ENCODE assay signal across 1 cellular context in the genomic region with DNA sequence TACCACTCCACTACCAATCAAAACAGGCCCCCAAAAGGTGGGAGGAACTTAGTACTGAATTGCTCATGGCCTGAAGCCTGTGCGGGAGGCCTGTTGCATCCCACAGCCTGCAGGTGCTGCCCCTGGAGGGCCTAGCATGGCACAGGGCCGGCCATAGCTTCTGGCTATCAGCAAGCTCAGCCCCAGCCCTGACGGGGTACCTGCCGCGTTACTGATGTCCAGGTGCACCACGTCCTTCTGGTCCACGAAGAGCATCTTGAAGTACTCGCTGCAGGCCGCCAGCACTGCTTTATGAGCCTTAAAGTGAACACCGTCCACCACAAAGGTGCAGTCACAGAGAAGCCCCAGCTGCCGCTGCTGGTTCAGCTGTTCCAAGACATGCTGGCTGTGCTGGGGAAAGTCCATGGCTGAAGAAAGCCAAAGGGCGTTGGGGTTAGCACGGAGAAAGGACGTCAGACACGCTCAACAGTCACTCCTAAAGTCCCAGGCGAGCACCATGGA.
TF ChIP-seq lines count a peak whose summit lies in the region.

No MANE protein-coding gene starts in this region.

TF ChIP-seq in K562, 482 proteins besides CTCF, POLR2A, EP300 and RAD21:
- TF ChIP-seq POLR2G (IDR thresholded peaks at IDR 0.05; ENCODE audit: low read depth, low read length) (0 out of 2 replicates have a peak, but pooled peaks have one; percentile 40), ELF1 (tag; IDR thresholded peaks at IDR 0.05) (no peak), ETV6 (IDR thresholded peaks at IDR 0.05; ENCODE audit: borderline replicate concordance in 1 of 2, low read depth in 2 of 2, low read length in 1 of 2) (no peak), ETV6 (CRISPR knock-in tag; IDR thresholded peaks at IDR 0.05; ENCODE audit: borderline replicate concordance) (no peak), RBFOX2 (IDR thresholded peaks at IDR 0.05; ENCODE audit: low read depth, low read length) (0 out of 2 replicates have a peak, but pooled peaks have one; percentile 1), FOXA3 (CRISPR knock-in tag; conservative IDR thresholded peaks at IDR 0.05 in 1 of 2, IDR thresholded peaks at IDR 0.05 in 1 of 2) (peak in 1 of 2 experiments; percentile 24; a peak in 1 of 4 replicates)
- TF ChIP-seq, protein P1, sequence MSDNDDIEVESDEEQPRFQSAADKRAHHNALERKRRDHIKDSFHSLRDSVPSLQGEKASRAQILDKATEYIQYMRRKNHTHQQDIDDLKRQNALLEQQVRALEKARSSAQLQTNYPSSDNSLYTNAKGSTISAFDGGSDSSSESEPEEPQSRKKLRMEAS (CRISPR knock-in tag; IDR thresholded peaks at IDR 0.05), result peak; percentile 30; the same call in 1 of the 2 replicates
- TF ChIP-seq, protein P2, sequence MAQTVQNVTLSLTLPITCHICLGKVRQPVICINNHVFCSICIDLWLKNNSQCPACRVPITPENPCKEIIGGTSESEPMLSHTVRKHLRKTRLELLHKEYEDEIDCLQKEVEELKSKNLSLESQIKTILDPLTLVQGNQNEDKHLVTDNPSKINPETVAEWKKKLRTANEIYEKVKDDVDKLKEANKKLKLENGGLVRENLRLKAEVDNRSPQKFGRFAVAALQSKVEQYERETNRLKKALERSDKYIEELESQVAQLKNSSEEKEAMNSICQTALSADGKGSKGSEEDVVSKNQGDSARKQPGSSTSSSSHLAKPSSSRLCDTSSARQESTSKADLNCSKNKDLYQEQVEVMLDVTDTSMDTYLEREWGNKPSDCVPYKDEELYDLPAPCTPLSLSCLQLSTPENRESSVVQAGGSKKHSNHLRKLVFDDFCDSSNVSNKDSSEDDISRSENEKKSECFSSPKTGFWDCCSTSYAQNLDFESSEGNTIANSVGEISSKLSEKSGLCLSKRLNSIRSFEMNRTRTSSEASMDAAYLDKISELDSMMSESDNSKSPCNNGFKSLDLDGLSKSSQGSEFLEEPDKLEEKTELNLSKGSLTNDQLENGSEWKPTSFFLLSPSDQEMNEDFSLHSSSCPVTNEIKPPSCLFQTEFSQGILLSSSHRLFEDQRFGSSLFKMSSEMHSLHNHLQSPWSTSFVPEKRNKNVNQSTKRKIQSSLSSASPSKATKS (CRISPR knock-in tag; IDR thresholded peaks at IDR 0.05), result no peak
- TF ChIP-seq, protein P3, sequence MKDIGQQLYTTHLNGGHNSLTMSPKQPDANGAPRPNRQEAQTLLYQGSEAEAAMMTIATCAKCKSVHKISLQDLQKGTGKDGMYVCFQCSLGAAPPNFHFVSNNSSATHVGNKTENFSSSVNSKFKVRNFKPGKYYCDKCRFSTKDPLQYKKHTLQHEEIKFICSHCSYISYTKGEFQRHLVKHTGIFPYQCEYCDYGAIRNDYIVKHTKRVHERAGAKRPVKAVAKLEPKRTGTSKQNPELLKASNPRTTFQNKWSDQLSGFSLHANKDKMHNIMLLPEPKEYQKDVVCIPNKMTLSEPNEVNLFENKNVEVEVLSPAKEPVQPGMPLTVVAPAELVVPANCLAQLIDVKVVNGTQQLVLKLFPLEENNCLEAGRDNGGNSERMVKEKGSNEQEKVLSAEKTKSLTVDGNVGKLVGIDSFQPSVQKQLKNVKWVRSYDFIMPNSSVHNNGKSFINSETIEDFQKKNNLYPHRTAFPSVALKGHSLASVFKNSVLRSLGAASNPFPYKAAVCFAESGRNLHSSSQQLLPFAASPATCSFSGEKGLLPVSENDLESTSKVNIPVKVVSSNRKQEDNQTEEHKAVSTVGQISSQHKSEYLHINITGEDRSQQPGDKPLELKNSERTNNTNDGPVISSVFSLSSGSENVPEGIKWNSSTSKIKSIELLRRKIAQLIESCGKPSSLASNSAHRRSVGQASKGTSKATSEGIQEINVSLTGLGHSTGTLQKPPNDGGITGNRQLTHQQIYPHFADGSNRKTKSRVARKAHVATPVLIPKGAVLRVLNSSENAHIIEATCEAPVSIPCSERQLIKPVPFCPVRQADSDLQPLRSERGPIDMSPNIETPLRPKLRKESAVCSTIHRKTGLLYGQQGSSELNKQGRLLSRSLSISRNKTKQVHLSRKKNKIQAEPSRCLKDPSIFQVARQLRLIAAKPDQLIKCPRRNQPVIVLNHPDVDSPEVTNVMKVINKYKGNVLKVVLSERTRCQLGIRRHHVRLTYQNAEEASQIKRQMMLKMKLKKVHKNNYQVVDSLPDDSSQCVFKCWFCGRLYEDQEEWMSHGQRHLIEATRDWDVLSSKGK (CRISPR knock-in tag; IDR thresholded peaks at IDR 0.05), result no peak
- TF ChIP-seq, protein P4, sequence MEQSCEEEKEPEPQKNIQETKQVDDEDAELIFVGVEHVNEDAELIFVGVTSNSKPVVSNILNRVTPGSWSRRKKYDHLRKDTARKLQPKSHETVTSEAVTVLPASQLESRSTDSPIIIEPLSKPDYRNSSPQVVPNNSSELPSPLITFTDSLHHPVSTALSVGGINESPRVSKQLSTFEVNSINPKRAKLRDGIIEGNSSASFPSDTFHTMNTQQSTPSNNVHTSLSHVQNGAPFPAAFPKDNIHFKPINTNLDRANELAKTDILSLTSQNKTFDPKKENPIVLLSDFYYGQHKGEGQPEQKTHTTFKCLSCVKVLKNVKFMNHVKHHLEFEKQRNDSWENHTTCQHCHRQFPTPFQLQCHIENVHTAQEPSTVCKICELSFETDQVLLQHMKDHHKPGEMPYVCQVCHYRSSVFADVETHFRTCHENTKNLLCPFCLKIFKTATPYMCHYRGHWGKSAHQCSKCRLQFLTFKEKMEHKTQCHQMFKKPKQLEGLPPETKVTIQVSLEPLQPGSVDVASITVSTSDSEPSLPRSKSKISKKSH (CRISPR knock-in tag; IDR thresholded peaks at IDR 0.05), result no peak
- TF ChIP-seq, protein P5, sequence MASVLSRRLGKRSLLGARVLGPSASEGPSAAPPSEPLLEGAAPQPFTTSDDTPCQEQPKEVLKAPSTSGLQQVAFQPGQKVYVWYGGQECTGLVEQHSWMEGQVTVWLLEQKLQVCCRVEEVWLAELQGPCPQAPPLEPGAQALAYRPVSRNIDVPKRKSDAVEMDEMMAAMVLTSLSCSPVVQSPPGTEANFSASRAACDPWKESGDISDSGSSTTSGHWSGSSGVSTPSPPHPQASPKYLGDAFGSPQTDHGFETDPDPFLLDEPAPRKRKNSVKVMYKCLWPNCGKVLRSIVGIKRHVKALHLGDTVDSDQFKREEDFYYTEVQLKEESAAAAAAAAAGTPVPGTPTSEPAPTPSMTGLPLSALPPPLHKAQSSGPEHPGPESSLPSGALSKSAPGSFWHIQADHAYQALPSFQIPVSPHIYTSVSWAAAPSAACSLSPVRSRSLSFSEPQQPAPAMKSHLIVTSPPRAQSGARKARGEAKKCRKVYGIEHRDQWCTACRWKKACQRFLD (CRISPR knock-in tag; IDR thresholded peaks at IDR 0.05), result 0 out of 2 replicates have a peak, but pooled peaks have one; percentile 62
- TF ChIP-seq, protein P6, sequence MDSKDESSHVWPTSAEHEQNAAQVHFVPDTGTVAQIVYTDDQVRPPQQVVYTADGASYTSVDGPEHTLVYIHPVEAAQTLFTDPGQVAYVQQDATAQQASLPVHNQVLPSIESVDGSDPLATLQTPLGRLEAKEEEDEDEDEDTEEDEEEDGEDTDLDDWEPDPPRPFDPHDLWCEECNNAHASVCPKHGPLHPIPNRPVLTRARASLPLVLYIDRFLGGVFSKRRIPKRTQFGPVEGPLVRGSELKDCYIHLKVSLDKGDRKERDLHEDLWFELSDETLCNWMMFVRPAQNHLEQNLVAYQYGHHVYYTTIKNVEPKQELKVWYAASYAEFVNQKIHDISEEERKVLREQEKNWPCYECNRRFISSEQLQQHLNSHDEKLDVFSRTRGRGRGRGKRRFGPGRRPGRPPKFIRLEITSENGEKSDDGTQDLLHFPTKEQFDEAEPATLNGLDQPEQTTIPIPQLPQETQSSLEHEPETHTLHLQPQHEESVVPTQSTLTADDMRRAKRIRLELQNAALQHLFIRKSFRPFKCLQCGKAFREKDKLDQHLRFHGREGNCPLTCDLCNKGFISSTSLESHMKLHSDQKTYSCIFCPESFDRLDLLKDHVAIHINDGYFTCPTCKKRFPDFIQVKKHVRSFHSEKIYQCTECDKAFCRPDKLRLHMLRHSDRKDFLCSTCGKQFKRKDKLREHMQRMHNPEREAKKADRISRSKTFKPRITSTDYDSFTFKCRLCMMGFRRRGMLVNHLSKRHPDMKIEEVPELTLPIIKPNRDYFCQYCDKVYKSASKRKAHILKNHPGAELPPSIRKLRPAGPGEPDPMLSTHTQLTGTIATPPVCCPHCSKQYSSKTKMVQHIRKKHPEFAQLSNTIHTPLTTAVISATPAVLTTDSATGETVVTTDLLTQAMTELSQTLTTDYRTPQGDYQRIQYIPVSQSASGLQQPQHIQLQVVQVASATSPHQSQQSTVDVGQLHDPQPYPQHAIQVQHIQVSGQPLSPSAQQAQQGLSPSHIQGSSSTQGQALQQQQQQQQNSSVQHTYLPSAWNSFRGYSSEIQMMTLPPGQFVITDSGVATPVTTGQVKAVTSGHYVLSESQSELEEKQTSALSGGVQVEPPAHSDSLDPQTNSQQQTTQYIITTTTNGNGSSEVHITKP (IDR thresholded peaks at IDR 0.05; ENCODE audit: partially characterized antibody), result no peak
